2 cellular contexts compared by ENCODE assay signal in the genomic region with DNA sequence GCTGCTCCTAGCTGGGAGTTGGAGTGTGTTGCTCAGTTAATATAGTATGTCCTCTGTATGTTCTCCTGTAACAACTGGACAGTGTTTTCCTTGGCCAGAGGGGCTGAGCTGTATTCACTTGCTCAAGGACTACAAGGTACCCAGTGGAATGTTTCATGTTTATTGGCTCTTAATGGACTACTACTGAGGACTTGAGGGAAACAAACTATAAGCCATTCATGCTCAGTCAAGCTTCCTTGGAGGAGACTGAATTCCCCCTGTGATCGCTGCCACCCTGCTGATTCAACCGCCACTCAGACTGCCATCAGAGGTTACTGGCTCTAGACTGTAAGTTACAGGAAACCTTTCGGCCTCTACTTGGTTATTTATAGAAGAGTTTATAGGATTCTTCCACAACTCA.
TF ChIP-seq lines count a peak whose summit lies in the region.

No MANE protein-coding gene starts in this region.

TF ChIP-seq in GM23338, 12 proteins besides CTCF, POLR2A, EP300 and RAD21:
- TF ChIP-seq, protein P1, sequence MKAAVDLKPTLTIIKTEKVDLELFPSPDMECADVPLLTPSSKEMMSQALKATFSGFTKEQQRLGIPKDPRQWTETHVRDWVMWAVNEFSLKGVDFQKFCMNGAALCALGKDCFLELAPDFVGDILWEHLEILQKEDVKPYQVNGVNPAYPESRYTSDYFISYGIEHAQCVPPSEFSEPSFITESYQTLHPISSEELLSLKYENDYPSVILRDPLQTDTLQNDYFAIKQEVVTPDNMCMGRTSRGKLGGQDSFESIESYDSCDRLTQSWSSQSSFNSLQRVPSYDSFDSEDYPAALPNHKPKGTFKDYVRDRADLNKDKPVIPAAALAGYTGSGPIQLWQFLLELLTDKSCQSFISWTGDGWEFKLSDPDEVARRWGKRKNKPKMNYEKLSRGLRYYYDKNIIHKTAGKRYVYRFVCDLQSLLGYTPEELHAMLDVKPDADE (IDR thresholded peaks at IDR 0.05), result no peak
- TF ChIP-seq NANOG (IDR thresholded peaks at IDR 0.05; ENCODE audit: borderline replicate concordance), result no peak
- TF ChIP-seq, protein P2, sequence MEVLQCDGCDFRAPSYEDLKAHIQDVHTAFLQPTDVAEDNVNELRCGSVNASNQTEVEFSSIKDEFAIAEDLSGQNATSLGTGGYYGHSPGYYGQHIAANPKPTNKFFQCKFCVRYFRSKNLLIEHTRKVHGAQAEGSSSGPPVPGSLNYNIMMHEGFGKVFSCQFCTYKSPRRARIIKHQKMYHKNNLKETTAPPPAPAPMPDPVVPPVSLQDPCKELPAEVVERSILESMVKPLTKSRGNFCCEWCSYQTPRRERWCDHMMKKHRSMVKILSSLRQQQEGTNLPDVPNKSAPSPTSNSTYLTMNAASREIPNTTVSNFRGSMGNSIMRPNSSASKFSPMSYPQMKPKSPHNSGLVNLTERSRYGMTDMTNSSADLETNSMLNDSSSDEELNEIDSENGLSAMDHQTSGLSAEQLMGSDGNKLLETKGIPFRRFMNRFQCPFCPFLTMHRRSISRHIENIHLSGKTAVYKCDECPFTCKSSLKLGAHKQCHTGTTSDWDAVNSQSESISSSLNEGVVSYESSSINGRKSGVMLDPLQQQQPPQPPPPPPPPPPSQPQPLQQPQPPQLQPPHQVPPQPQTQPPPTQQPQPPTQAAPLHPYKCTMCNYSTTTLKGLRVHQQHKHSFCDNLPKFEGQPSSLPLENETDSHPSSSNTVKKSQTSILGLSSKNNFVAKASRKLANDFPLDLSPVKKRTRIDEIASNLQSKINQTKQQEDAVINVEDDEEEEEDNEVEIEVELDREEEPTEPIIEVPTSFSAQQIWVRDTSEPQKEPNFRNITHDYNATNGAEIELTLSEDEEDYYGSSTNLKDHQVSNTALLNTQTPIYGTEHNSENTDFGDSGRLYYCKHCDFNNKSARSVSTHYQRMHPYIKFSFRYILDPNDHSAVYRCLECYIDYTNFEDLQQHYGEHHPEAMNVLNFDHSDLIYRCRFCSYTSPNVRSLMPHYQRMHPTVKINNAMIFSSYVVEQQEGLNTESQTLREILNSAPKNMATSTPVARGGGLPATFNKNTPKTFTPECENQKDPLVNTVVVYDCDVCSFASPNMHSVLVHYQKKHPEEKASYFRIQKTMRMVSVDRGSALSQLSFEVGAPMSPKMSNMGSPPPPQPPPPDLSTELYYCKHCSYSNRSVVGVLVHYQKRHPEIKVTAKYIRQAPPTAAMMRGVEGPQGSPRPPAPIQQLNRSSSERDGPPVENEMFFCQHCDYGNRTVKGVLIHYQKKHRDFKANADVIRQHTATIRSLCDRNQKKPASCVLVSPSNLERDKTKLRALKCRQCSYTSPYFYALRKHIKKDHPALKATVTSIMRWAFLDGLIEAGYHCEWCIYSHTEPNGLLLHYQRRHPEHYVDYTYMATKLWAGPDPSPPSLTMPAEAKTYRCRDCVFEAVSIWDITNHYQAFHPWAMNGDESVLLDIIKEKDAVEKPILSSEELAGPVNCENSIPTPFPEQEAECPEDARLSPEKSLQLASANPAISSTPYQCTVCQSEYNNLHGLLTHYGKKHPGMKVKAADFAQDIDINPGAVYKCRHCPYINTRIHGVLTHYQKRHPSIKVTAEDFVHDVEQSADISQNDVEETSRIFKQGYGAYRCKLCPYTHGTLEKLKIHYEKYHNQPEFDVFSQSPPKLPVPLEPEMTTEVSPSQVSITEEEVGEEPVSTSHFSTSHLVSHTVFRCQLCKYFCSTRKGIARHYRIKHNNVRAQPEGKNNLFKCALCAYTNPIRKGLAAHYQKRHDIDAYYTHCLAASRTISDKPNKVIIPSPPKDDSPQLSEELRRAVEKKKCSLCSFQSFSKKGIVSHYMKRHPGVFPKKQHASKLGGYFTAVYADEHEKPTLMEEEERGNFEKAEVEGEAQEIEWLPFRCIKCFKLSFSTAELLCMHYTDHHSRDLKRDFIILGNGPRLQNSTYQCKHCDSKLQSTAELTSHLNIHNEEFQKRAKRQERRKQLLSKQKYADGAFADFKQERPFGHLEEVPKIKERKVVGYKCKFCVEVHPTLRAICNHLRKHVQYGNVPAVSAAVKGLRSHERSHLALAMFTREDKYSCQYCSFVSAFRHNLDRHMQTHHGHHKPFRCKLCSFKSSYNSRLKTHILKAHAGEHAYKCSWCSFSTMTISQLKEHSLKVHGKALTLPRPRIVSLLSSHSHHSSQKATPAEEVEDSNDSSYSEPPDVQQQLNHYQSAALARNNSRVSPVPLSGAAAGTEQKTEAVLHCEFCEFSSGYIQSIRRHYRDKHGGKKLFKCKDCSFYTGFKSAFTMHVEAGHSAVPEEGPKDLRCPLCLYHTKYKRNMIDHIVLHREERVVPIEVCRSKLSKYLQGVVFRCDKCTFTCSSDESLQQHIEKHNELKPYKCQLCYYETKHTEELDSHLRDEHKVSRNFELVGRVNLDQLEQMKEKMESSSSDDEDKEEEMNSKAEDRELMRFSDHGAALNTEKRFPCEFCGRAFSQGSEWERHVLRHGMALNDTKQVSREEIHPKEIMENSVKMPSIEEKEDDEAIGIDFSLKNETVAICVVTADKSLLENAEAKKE (CRISPR knock-in tag; IDR thresholded peaks at IDR 0.05), result no peak
- no peak for TF ChIP-seq STAT1 (IDR thresholded peaks at IDR 0.05; ENCODE audit: unreplicated experiment)
- TF ChIP-seq, protein P3, sequence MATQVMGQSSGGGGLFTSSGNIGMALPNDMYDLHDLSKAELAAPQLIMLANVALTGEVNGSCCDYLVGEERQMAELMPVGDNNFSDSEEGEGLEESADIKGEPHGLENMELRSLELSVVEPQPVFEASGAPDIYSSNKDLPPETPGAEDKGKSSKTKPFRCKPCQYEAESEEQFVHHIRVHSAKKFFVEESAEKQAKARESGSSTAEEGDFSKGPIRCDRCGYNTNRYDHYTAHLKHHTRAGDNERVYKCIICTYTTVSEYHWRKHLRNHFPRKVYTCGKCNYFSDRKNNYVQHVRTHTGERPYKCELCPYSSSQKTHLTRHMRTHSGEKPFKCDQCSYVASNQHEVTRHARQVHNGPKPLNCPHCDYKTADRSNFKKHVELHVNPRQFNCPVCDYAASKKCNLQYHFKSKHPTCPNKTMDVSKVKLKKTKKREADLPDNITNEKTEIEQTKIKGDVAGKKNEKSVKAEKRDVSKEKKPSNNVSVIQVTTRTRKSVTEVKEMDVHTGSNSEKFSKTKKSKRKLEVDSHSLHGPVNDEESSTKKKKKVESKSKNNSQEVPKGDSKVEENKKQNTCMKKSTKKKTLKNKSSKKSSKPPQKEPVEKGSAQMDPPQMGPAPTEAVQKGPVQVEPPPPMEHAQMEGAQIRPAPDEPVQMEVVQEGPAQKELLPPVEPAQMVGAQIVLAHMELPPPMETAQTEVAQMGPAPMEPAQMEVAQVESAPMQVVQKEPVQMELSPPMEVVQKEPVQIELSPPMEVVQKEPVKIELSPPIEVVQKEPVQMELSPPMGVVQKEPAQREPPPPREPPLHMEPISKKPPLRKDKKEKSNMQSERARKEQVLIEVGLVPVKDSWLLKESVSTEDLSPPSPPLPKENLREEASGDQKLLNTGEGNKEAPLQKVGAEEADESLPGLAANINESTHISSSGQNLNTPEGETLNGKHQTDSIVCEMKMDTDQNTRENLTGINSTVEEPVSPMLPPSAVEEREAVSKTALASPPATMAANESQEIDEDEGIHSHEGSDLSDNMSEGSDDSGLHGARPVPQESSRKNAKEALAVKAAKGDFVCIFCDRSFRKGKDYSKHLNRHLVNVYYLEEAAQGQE (IDR thresholded peaks at IDR 0.05; ENCODE audit: unreplicated experiment), result no peak
- no peak for TF ChIP-seq CREB1 (CRISPR knock-in tag; IDR thresholded peaks at IDR 0.05; ENCODE audit: low read depth)
- no peak for TF ChIP-seq POLR2AphosphoS5 (IDR thresholded peaks at IDR 0.05; ENCODE audit: low read depth)

TF ChIP-seq in H1, 55 proteins besides CTCF, POLR2A, EP300 and RAD21:
- no peak for TF ChIP-seq RNF2 (IDR thresholded peaks at IDR 0.05; ENCODE audit: borderline replicate concordance, low read depth, low read length, missing control alignments, poor library complexity, severe bottlenecking)
- TF ChIP-seq, protein P4, sequence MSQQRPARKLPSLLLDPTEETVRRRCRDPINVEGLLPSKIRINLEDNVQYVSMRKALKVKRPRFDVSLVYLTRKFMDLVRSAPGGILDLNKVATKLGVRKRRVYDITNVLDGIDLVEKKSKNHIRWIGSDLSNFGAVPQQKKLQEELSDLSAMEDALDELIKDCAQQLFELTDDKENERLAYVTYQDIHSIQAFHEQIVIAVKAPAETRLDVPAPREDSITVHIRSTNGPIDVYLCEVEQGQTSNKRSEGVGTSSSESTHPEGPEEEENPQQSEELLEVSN (IDR thresholded peaks at IDR 0.05), result no peak
- no peak for TF ChIP-seq SUZ12 (IDR thresholded peaks at IDR 0.05; ENCODE audit: low read length)
- no peak for TF ChIP-seq SP4 (IDR thresholded peaks at IDR 0.05; ENCODE audit: low read length)
